ENCODE assay signal across 35 cellular contexts in the genomic region with DNA sequence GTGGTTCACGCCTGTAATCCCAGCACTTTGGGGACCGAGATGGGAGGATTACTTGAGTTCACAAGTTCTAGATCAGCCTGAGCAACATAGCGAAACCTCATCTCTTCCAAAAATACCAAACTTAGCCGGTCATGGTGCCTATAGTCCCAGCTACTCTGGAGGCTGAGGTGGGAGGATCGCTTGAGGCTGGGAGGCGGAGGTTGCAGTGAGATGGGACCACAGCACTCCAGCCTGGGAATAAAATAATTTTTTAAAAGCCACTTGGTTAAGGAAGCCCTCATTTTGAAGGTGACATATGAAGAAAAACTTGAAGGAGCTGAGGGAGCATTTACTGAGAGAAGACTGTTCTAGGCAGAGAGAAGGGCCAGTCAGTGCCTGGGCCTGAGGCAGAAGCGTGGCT.
"Had no signal": no experiment of that assay in that cellular context is flagged by ENCODE, and none has a peak within 500 bp of the region (broad histone marks: within the 10 kb centered on the region; RNA-seq: fewer than 3 reads in every experiment).

No MANE protein-coding gene starts in this region.

- H3K4me3 ChIP-seq: adrenal gland, body of pancreas, esophagus muscularis mucosa, gastrocnemius medialis, heart right ventricle had no signal

- H3K27me3 Mint-ChIP-seq: activated B cell treated with CpG ODN at 0.5 μM for 24 hours; activated CD4-positive, alpha-beta memory T cell treated with anti-CD3 and anti-CD28 coated beads for 36 hours; activated naive CD4-positive, alpha-beta T cell treated with anti-CD3 and anti-CD28 coated beads, Interleukin-2, amount 50 U/mL, for 24 hours; T-helper 17 cell had no signal

- ATAC-seq: activated CD4-positive, CD25-positive, alpha-beta regulatory T cell treated with anti-CD3 and anti-CD28 coated beads, Interleukin-2, amount 50 U/mL, for 24 hours; activated CD8-positive, alpha-beta memory T cell treated with anti-CD3 and anti-CD28 coated beads, Interleukin-2, amount 10 ng/mL, durations not matched to agents 7 days and 5 days; activated CD8-positive, alpha-beta T cell treated with anti-CD3 and anti-CD28 coated beads, Interleukin-2, amount 10 ng/mL, durations not matched to agents 7 days and 5 days; body of pancreas; effector memory CD8-positive, alpha-beta T cell; foreskin keratinocyte; gastrocnemius medialis; heart right ventricle; T-helper 17 cell had no signal

- H3K9me3 ChIP-seq: adrenal gland, body of pancreas, esophagus muscularis mucosa, gastrocnemius medialis, heart right ventricle had no signal

- H3K27me3 ChIP-seq: body of pancreas had no signal

- H3K9me3 Mint-ChIP-seq: activated B cell treated with CpG ODN at 0.5 μM for 24 hours; activated CD4-positive, alpha-beta memory T cell treated with anti-CD3 and anti-CD28 coated beads for 36 hours; activated naive CD4-positive, alpha-beta T cell treated with anti-CD3 and anti-CD28 coated beads for 36 hours; activated naive CD4-positive, alpha-beta T cell treated with anti-CD3 and anti-CD28 coated beads, Interleukin-2, amount 50 U/mL, for 24 hours; activated T-helper 1 cell treated with anti-CD3 and anti-CD28 coated beads, Interleukin-12 subunit alpha, Interleukin-12 subunit beta, Interleukin-2, Interleukin-4 antibody, amounts not matched to agents 30 ng/mL and 10 ng/mL and 1 ng/mL, durations not matched to agents 14 hours and 24 hours and 36 hours; activated T-helper 2 cell treated with anti-CD3 and anti-CD28 coated beads, Interferon-gamma antibody, Interleukin-2, Interleukin-4, amounts not matched to agents 10 μg/mL and 5 μg/mL and 100 μg/mL, durations not matched to agents 14 hours and 24 hours and 36 hours; effector memory CD8-positive, alpha-beta T cell; T-helper 2 cell treated with Interferon-gamma antibody and Interleukin-4, amounts not matched to agents 5 μg/mL and 100 μg/mL, for 36 hours had no signal

- H3K27ac ChIP-seq: adrenal gland, body of pancreas, esophagus muscularis mucosa, foreskin keratinocyte, gastrocnemius medialis, heart right ventricle, WERI-Rb-1 had no signal

- H3K36me3 ChIP-seq: adrenal gland, esophagus muscularis mucosa, gastrocnemius medialis, heart right ventricle had no signal

- H3K4me1 ChIP-seq: adrenal gland, foreskin keratinocyte, gastrocnemius medialis had no signal

- H3K27ac Mint-ChIP-seq: activated B cell treated with CpG ODN at 0.5 μM for 24 hours; activated CD4-positive, alpha-beta memory T cell treated with anti-CD3 and anti-CD28 coated beads for 36 hours; activated CD8-positive, alpha-beta memory T cell treated with anti-CD3 and anti-CD28 coated beads, Interleukin-2, amount 10 ng/mL, durations not matched to agents 7 days and 5 days; activated CD8-positive, alpha-beta T cell treated with anti-CD3 and anti-CD28 coated beads, Interleukin-2, amount 10 ng/mL, durations not matched to agents 7 days and 5 days; activated naive CD4-positive, alpha-beta T cell treated with anti-CD3 and anti-CD28 coated beads for 36 hours; activated T-helper 1 cell treated with anti-CD3 and anti-CD28 coated beads, Interleukin-12 subunit alpha, Interleukin-12 subunit beta, Interleukin-2, Interleukin-4 antibody, amounts not matched to agents 30 ng/mL and 10 ng/mL and 1 ng/mL, durations not matched to agents 14 hours and 24 hours and 36 hours; activated T-helper 2 cell treated with anti-CD3 and anti-CD28 coated beads, Interferon-gamma antibody, Interleukin-2, Interleukin-4, amounts not matched to agents 10 μg/mL and 5 μg/mL and 100 μg/mL, durations not matched to agents 14 hours and 24 hours and 36 hours; T-helper 17 cell; T-helper 2 cell treated with Interferon-gamma antibody and Interleukin-4, amounts not matched to agents 5 μg/mL and 100 μg/mL, for 36 hours had no signal

- H3K4me3 Mint-ChIP-seq: activated B cell treated with CpG ODN at 0.5 μM for 24 hours; activated CD4-positive, alpha-beta memory T cell treated with anti-CD3 and anti-CD28 coated beads for 36 hours; activated CD8-positive, alpha-beta memory T cell treated with anti-CD3 and anti-CD28 coated beads, Interleukin-2, amount 10 ng/mL, durations not matched to agents 7 days and 5 days; activated CD8-positive, alpha-beta T cell treated with anti-CD3 and anti-CD28 coated beads, Interleukin-2, amount 10 ng/mL, durations not matched to agents 7 days and 5 days; activated naive CD4-positive, alpha-beta T cell treated with anti-CD3 and anti-CD28 coated beads for 36 hours; activated naive CD4-positive, alpha-beta T cell treated with anti-CD3 and anti-CD28 coated beads, Interleukin-2, amount 50 U/mL, for 24 hours; activated T-helper 1 cell treated with anti-CD3 and anti-CD28 coated beads, Interleukin-12 subunit alpha, Interleukin-12 subunit beta, Interleukin-2, Interleukin-4 antibody, amounts not matched to agents 30 ng/mL and 10 ng/mL and 1 ng/mL, durations not matched to agents 14 hours and 24 hours and 36 hours; effector memory CD8-positive, alpha-beta T cell; T-helper 17 cell; T-helper 2 cell treated with Interferon-gamma antibody and Interleukin-4, amounts not matched to agents 5 μg/mL and 100 μg/mL, for 36 hours had no signal

- DNase-seq: activated B cell treated with CpG ODN at 0.5 μM for 24 hours; activated CD4-positive, alpha-beta memory T cell treated with anti-CD3 and anti-CD28 coated beads for 36 hours; activated CD4-positive, alpha-beta T cell treated with anti-CD3 and anti-CD28 coated beads, Interleukin-2, amount 50 U/mL, for 1 hour; activated CD8-positive, alpha-beta memory T cell treated with anti-CD3 and anti-CD28 coated beads, Interleukin-2, amount 10 ng/mL, durations not matched to agents 7 days and 5 days; activated CD8-positive, alpha-beta memory T cell treated with anti-CD3 and anti-CD28 coated beads, Interleukin-2, amount 50 U/mL, for 4 hours; activated CD8-positive, alpha-beta T cell treated with anti-CD3 and anti-CD28 coated beads, Interleukin-2, amount 10 ng/mL, durations not matched to agents 7 days and 5 days; activated effector memory CD4-positive, alpha-beta T cell treated with anti-CD3 and anti-CD28 coated beads, Interleukin-2, amount 50 U/mL, for 16 hours; activated naive CD4-positive, alpha-beta T cell treated with anti-CD3 and anti-CD28 coated beads for 36 hours; activated T-cell treated with anti-CD3 and anti-CD28 coated beads, Interleukin-2, amount 50 U/mL, for 1 hour; activated T-cell treated with anti-CD3 and anti-CD28 coated beads, Interleukin-2, amount 50 U/mL, for 48 hours; adrenal gland; amygdala; aorta; body of pancreas; central memory CD4-positive, alpha-beta T cell; cortex of kidney; dermis blood vessel endothelial cell; effector CD4-positive, alpha-beta T cell; effector memory CD8-positive, alpha-beta T cell; erythroblast; foreskin keratinocyte; gastrocnemius medialis; glutamatergic neuron; heart right ventricle; T-helper 1 cell; T-helper 17 cell; T1000; WERI-Rb-1 had no signal

- FAIRE-seq: colon had no signal
